1 cellular context compared by ENCODE assay signal in the genomic region with DNA sequence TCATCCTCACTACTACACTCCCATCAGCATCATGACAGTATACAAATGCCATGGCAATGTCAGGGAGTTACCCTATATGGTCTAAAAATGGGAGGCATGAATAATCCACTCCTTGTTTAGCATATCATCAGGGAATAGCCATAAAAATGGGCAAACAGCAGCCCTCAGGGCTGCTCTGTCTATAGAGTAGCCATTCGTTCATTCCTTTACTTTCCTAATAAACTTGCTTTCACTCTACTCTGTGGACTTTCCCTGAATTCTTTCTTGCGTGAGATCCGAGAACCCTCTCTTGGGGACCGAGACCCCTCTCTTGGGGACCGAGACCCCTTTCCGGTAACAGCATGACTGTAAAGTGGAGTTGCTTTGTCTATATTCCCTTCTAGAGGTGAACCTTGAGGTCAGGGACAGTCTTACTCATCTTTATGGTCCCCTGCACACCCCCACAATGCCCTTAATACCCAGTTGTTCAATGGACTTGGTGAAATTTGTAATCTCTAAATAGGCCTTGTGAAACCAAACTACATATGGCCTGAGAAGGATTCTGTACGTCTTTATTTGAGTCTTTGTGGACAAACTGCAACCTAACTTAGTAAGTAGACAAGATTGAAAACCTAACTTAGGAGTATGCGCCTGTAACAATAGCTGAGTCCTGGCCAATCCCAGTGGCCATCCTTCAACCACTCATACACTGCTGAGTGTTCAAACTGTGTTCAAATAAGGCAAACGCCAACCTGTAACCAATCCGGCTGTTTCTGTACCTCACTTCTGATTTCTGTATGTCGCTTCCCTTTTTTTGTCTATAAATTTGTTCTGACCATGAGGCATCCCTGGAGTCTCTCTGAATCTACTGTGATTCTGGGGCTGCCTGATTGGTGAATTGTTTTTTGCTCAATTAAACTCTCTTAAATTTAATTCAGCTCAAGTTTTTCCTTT.
TF ChIP-seq lines count a peak whose summit lies in the region.

No MANE protein-coding gene starts in this region.

TF ChIP-seq in GM12878, 131 proteins besides CTCF, POLR2A, EP300 and RAD21 (continued from another document and continues in another):
- TF ChIP-seq, protein P1, sequence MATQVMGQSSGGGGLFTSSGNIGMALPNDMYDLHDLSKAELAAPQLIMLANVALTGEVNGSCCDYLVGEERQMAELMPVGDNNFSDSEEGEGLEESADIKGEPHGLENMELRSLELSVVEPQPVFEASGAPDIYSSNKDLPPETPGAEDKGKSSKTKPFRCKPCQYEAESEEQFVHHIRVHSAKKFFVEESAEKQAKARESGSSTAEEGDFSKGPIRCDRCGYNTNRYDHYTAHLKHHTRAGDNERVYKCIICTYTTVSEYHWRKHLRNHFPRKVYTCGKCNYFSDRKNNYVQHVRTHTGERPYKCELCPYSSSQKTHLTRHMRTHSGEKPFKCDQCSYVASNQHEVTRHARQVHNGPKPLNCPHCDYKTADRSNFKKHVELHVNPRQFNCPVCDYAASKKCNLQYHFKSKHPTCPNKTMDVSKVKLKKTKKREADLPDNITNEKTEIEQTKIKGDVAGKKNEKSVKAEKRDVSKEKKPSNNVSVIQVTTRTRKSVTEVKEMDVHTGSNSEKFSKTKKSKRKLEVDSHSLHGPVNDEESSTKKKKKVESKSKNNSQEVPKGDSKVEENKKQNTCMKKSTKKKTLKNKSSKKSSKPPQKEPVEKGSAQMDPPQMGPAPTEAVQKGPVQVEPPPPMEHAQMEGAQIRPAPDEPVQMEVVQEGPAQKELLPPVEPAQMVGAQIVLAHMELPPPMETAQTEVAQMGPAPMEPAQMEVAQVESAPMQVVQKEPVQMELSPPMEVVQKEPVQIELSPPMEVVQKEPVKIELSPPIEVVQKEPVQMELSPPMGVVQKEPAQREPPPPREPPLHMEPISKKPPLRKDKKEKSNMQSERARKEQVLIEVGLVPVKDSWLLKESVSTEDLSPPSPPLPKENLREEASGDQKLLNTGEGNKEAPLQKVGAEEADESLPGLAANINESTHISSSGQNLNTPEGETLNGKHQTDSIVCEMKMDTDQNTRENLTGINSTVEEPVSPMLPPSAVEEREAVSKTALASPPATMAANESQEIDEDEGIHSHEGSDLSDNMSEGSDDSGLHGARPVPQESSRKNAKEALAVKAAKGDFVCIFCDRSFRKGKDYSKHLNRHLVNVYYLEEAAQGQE (IDR thresholded peaks at IDR 0.05; ENCODE audit: low read depth, low read length): peak; percentile 13; the same call in 1 of the 2 replicates
- TF ChIP-seq RB1 (IDR thresholded peaks at IDR 0.05; ENCODE audit: borderline replicate concordance): no peak
- peak; percentile 17; the same call in 1 of the 2 replicates for TF ChIP-seq MTA2 (IDR thresholded peaks at IDR 0.05; ENCODE audit: low read depth)
- TF ChIP-seq NBN (IDR thresholded peaks at IDR 0.05): no peak
- peak; percentile 96 for TF ChIP-seq NFIC (IDR thresholded peaks at IDR 0.05; ENCODE audit: low read depth, low read length)
- TF ChIP-seq POLR2AphosphoS5 (IDR thresholded peaks at IDR 0.05; ENCODE audit: low read length): no peak
- no peak for TF ChIP-seq MXI1 (IDR thresholded peaks at IDR 0.05; ENCODE audit: low read depth, low read length)
- TF ChIP-seq SMAD5 (IDR thresholded peaks at IDR 0.05; ENCODE audit: low read depth): no peak
- TF ChIP-seq RAD51 (IDR thresholded peaks at IDR 0.05): no peak
- TF ChIP-seq LARP7 (IDR thresholded peaks at IDR 0.05): no peak
- peak; percentile 95 for TF ChIP-seq ZBED1 (IDR thresholded peaks at IDR 0.05; ENCODE audit: borderline replicate concordance)
- no peak for TF ChIP-seq JUND (IDR thresholded peaks at IDR 0.05; ENCODE audit: low read depth, low read length)
- TF ChIP-seq RBBP5 (conservative IDR thresholded peaks at IDR 0.05): no peak
- TF ChIP-seq, protein P2, sequence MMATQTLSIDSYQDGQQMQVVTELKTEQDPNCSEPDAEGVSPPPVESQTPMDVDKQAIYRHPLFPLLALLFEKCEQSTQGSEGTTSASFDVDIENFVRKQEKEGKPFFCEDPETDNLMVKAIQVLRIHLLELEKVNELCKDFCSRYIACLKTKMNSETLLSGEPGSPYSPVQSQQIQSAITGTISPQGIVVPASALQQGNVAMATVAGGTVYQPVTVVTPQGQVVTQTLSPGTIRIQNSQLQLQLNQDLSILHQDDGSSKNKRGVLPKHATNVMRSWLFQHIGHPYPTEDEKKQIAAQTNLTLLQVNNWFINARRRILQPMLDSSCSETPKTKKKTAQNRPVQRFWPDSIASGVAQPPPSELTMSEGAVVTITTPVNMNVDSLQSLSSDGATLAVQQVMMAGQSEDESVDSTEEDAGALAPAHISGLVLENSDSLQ (IDR thresholded peaks at IDR 0.05): no peak
- TF ChIP-seq NR2C1 (IDR thresholded peaks at IDR 0.05): no peak
- no peak for TF ChIP-seq BRCA1 (IDR thresholded peaks at IDR 0.05; ENCODE audit: low read depth, low read length)
- no peak for TF ChIP-seq KDM1A (IDR thresholded peaks at IDR 0.05; ENCODE audit: borderline replicate concordance)
- TF ChIP-seq, protein P3, sequence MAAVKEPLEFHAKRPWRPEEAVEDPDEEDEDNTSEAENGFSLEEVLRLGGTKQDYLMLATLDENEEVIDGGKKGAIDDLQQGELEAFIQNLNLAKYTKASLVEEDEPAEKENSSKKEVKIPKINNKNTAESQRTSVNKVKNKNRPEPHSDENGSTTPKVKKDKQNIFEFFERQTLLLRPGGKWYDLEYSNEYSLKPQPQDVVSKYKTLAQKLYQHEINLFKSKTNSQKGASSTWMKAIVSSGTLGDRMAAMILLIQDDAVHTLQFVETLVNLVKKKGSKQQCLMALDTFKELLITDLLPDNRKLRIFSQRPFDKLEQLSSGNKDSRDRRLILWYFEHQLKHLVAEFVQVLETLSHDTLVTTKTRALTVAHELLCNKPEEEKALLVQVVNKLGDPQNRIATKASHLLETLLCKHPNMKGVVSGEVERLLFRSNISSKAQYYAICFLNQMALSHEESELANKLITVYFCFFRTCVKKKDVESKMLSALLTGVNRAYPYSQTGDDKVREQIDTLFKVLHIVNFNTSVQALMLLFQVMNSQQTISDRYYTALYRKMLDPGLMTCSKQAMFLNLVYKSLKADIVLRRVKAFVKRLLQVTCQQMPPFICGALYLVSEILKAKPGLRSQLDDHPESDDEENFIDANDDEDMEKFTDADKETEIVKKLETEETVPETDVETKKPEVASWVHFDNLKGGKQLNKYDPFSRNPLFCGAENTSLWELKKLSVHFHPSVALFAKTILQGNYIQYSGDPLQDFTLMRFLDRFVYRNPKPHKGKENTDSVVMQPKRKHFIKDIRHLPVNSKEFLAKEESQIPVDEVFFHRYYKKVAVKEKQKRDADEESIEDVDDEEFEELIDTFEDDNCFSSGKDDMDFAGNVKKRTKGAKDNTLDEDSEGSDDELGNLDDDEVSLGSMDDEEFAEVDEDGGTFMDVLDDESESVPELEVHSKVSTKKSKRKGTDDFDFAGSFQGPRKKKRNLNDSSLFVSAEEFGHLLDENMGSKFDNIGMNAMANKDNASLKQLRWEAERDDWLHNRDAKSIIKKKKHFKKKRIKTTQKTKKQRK (IDR thresholded peaks at IDR 0.05; ENCODE audit: low read depth, low read length): no peak
- no peak for TF ChIP-seq YBX1 (IDR thresholded peaks at IDR 0.05)
- TF ChIP-seq, protein P4, sequence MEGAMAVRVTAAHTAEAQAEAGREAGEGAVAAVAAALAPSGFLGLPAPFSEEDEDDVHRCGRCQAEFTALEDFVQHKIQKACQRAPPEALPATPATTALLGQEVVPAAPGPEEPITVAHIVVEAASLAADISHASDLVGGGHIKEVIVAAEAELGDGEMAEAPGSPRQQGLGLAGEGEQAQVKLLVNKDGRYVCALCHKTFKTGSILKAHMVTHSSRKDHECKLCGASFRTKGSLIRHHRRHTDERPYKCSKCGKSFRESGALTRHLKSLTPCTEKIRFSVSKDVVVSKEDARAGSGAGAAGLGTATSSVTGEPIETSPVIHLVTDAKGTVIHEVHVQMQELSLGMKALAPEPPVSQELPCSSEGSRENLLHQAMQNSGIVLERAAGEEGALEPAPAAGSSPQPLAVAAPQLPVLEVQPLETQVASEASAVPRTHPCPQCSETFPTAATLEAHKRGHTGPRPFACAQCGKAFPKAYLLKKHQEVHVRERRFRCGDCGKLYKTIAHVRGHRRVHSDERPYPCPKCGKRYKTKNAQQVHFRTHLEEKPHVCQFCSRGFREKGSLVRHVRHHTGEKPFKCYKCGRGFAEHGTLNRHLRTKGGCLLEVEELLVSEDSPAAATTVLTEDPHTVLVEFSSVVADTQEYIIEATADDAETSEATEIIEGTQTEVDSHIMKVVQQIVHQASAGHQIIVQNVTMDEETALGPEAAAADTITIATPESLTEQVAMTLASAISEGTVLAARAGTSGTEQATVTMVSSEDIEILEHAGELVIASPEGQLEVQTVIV (IDR thresholded peaks at IDR 0.05; ENCODE audit: borderline replicate concordance, partially characterized antibody): no peak
- TF ChIP-seq, protein P5, sequence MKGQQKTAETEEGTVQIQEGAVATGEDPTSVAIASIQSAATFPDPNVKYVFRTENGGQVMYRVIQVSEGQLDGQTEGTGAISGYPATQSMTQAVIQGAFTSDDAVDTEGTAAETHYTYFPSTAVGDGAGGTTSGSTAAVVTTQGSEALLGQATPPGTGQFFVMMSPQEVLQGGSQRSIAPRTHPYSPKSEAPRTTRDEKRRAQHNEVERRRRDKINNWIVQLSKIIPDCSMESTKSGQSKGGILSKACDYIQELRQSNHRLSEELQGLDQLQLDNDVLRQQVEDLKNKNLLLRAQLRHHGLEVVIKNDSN (IDR thresholded peaks at IDR 0.05; ENCODE audit: borderline replicate concordance, extremely low read length, insufficient read depth, low read depth, low read length): no peak
- 0 out of 2 replicates have a peak, but pooled peaks have one; percentile 40 for TF ChIP-seq IKZF1 (conservative IDR thresholded peaks at IDR 0.05)
- TF ChIP-seq ESRRA (IDR thresholded peaks at IDR 0.05; ENCODE audit: low read length): no peak
- TF ChIP-seq FOS (IDR thresholded peaks at IDR 0.05; ENCODE audit: borderline replicate concordance, extremely low read depth, insufficient read length): no peak
- TF ChIP-seq SRF (IDR thresholded peaks at IDR 0.05; ENCODE audit: low read depth in 2 of 2, low read length in 2 of 2): peak in 1 of 2 experiments; percentile 94; a peak in 2 of 4 replicates
- TF ChIP-seq PAX5 (IDR thresholded peaks at IDR 0.05; ENCODE audit: borderline replicate concordance, low read depth, low read length): peak; percentile 98
- TF ChIP-seq RCOR1 (conservative IDR thresholded peaks at IDR 0.05; ENCODE audit: low read depth, low read length): no peak
- peak; percentile 91 for TF ChIP-seq JUNB (IDR thresholded peaks at IDR 0.05)
- TF ChIP-seq, protein P6, sequence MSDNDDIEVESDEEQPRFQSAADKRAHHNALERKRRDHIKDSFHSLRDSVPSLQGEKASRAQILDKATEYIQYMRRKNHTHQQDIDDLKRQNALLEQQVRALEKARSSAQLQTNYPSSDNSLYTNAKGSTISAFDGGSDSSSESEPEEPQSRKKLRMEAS (IDR thresholded peaks at IDR 0.05; ENCODE audit: low read depth, low read length): no peak
- TF ChIP-seq NRF1 (conservative IDR thresholded peaks at IDR 0.05; ENCODE audit: low read depth, low read length): no peak
- no peak for TF ChIP-seq ZSCAN29 (IDR thresholded peaks at IDR 0.05)
- TF ChIP-seq, protein P7, sequence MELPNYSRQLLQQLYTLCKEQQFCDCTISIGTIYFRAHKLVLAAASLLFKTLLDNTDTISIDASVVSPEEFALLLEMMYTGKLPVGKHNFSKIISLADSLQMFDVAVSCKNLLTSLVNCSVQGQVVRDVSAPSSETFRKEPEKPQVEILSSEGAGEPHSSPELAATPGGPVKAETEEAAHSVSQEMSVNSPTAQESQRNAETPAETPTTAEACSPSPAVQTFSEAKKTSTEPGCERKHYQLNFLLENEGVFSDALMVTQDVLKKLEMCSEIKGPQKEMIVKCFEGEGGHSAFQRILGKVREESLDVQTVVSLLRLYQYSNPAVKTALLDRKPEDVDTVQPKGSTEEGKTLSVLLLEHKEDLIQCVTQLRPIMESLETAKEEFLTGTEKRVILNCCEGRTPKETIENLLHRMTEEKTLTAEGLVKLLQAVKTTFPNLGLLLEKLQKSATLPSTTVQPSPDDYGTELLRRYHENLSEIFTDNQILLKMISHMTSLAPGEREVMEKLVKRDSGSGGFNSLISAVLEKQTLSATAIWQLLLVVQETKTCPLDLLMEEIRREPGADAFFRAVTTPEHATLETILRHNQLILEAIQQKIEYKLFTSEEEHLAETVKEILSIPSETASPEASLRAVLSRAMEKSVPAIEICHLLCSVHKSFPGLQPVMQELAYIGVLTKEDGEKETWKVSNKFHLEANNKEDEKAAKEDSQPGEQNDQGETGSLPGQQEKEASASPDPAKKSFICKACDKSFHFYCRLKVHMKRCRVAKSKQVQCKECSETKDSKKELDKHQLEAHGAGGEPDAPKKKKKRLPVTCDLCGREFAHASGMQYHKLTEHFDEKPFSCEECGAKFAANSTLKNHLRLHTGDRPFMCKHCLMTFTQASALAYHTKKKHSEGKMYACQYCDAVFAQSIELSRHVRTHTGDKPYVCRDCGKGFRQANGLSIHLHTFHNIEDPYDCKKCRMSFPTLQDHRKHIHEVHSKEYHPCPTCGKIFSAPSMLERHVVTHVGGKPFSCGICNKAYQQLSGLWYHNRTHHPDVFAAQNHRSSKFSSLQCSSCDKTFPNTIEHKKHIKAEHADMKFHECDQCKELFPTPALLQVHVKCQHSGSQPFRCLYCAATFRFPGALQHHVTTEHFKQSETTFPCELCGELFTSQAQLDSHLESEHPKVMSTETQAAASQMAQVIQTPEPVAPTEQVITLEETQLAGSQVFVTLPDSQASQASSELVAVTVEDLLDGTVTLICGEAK (IDR thresholded peaks at IDR 0.05; ENCODE audit: borderline replicate concordance): no peak
- TF ChIP-seq, protein P8, sequence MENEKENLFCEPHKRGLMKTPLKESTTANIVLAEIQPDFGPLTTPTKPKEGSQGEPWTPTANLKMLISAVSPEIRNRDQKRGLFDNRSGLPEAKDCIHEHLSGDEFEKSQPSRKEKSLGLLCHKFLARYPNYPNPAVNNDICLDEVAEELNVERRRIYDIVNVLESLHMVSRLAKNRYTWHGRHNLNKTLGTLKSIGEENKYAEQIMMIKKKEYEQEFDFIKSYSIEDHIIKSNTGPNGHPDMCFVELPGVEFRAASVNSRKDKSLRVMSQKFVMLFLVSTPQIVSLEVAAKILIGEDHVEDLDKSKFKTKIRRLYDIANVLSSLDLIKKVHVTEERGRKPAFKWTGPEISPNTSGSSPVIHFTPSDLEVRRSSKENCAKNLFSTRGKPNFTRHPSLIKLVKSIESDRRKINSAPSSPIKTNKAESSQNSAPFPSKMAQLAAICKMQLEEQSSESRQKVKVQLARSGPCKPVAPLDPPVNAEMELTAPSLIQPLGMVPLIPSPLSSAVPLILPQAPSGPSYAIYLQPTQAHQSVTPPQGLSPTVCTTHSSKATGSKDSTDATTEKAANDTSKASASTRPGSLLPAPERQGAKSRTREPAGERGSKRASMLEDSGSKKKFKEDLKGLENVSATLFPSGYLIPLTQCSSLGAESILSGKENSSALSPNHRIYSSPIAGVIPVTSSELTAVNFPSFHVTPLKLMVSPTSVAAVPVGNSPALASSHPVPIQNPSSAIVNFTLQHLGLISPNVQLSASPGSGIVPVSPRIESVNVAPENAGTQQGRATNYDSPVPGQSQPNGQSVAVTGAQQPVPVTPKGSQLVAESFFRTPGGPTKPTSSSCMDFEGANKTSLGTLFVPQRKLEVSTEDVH (IDR thresholded peaks at IDR 0.05; ENCODE audit: low read depth, partially characterized antibody): no peak
- TF ChIP-seq, protein P9, sequence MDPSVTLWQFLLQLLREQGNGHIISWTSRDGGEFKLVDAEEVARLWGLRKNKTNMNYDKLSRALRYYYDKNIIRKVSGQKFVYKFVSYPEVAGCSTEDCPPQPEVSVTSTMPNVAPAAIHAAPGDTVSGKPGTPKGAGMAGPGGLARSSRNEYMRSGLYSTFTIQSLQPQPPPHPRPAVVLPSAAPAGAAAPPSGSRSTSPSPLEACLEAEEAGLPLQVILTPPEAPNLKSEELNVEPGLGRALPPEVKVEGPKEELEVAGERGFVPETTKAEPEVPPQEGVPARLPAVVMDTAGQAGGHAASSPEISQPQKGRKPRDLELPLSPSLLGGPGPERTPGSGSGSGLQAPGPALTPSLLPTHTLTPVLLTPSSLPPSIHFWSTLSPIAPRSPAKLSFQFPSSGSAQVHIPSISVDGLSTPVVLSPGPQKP (IDR thresholded peaks at IDR 0.05; ENCODE audit: low read depth, low read length): no peak
